ENCODE assay signal across 7 cellular contexts in the genomic region with DNA sequence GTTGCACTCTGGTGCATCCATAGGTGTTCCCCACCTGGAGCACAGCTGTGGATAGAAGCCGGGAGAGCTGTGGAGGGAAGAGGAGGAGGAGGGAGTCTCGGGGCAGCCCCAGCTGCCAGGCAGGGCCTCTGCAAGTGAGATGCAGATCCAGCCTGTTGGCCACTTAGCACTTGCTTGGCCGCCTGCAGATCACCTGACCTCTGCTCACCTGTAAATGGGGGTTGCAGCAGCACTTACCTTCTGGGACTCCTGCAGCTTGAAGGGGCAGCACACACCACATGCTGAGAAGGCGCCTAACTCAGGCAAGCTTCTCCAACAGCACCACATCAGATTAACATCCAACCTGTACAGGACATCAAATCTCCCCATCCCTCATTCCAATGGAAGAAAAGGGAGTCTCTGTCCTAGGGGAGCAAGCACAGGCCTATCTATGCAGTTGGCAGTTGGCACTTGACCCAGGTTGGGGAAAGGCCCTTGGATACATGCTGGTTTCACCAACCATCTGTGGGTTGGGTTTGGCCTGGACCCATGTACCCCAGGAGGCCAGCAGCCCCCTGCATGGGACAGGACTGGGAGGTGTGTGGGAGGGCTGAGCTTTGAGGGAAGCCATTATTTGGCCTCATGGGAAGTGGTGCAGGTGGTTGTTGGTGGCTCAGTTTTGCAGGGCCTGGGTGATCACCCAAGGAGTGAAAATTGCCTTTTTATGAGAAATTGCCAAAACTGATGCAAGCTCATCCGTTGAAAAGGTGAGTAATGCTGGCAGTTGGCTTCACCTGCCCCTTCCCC. TPM values are rescaled to one million over a fixed set of nuclear protein-coding genes. Genes with fewer than 3 reads are reported as not detected.
"Had no signal": no experiment of that assay in that cellular context is flagged by ENCODE, and none has a peak within 500 bp of the region (broad histone marks: within the 10 kb centered on the region; RNA-seq: fewer than 3 reads in every experiment).

No MANE protein-coding gene starts in this region.

RNA-seq across cellular contexts. Expression of a gene that starts 46.3 kb away (rescaled TPM):
- total RNA-seq: activated CD4-positive, alpha-beta memory T cell treated with anti-CD3 and anti-CD28 coated beads for 36 hours; activated CD4-positive, alpha-beta T cell treated with anti-CD3 and anti-CD28 coated beads for 36 hours; activated naive CD8-positive, alpha-beta T cell treated with anti-CD3 and anti-CD28 coated beads for 36 hours; activated T-cell treated with anti-CD3 and anti-CD28 coated beads, Interleukin-2, amount 50 U/mL, for 4 hours; activated T-helper 1 cell treated with anti-CD3 and anti-CD28 coated beads, Interleukin-12 subunit alpha, Interleukin-12 subunit beta, Interleukin-2, Interleukin-4 antibody, amounts not matched to agents 30 ng/mL and 10 ng/mL and 1 ng/mL, durations not matched to agents 14 hours and 24 hours and 36 hours; SK-MEL-5; T-helper 17 cell had no signal
